ENCODE assay signal across 1 cellular context in genomic region chr1:206717237-206717989, GRCh38.
TF ChIP-seq lines count a peak whose summit lies in the region.

No MANE protein-coding gene starts in this region.

TF ChIP-seq in K562, 482 proteins besides CTCF, POLR2A, EP300 and RAD21 (continued from another document and continues in another):
- TF ChIP-seq ZNF592 (IDR thresholded peaks at IDR 0.05) (0 out of 2 replicates have a peak, but pooled peaks have one; percentile 57), SRSF7 (optimal IDR thresholded peaks at IDR 0.05; ENCODE audit: low read depth, low read length) (no peak), LCOR (CRISPR knock-in tag; IDR thresholded peaks at IDR 0.05) (peak; percentile 95), AFF1 (IDR thresholded peaks at IDR 0.05; ENCODE audit: low read depth in 1 of 2, partially characterized antibody in 2 of 2) (peak in 1 of 2 experiments; percentile 44), ZNF212 (CRISPR knock-in tag; IDR thresholded peaks at IDR 0.05) (no peak), ZNF766 (CRISPR knock-in tag; conservative IDR thresholded peaks at IDR 0.05) (peak; percentile 95), ETV5 (CRISPR knock-in tag; IDR thresholded peaks at IDR 0.05; ENCODE audit: low read depth) (no peak; the same call in 1 of the 2 replicates), MLLT1 (IDR thresholded peaks at IDR 0.05) (no peak), FOSL1 (tag; conservative IDR thresholded peaks at IDR 0.05) (peak; percentile 81), RREB1 (CRISPR knock-in tag; IDR thresholded peaks at IDR 0.05) (peak; percentile 91), ZNF76 (CRISPR knock-in tag; IDR thresholded peaks at IDR 0.05; ENCODE audit: borderline replicate concordance) (no peak), MAZ (CRISPR knock-in tag; conservative IDR thresholded peaks at IDR 0.05 in 1 of 2, IDR thresholded peaks at IDR 0.05 in 1 of 2) (peak; percentile 62 to 69), ETS1 (conservative IDR thresholded peaks at IDR 0.05; ENCODE audit: control insufficient read depth, low read depth, low read length) (no peak), PCBP1 (IDR thresholded peaks at IDR 0.05; ENCODE audit: low read depth, low read length, poor library complexity, severe bottlenecking) (no peak), MTA1 (IDR thresholded peaks at IDR 0.05; ENCODE audit: borderline replicate concordance) (0 out of 2 replicates have a peak, but pooled peaks have one; percentile 13), GATA2 (CRISPR knock-in tag; IDR thresholded peaks at IDR 0.05) (peak; percentile 56), ZNF395 (CRISPR knock-in tag; IDR thresholded peaks at IDR 0.05) (peak; percentile 79; the same call in 1 of the 2 replicates), ZNF197 (CRISPR knock-in tag; IDR thresholded peaks at IDR 0.05; ENCODE audit: low read depth) (peak; percentile 95), JUN (IDR thresholded peaks at IDR 0.05; ENCODE audit: borderline replicate concordance, low read depth, low read length) (peak; percentile 47; the same call in 1 of the 2 replicates), JUN (CRISPR knock-in tag; IDR thresholded peaks at IDR 0.05; ENCODE audit: borderline replicate concordance) (peak; percentile 62; the same call in 1 of the 2 replicates), CEBPG (CRISPR knock-in tag; IDR thresholded peaks at IDR 0.05) (peak; percentile 78), CEBPG (tag; conservative IDR thresholded peaks at IDR 0.05 in 1 of 2, IDR thresholded peaks at IDR 0.05 in 1 of 2) (peak; percentile 89 to 95), PURB (CRISPR knock-in tag; IDR thresholded peaks at IDR 0.05; ENCODE audit: low read depth) (no peak), ZNF589 (CRISPR knock-in tag; IDR thresholded peaks at IDR 0.05; ENCODE audit: low read depth) (0 out of 2 replicates have a peak, but pooled peaks have one; percentile 72), THAP7 (CRISPR knock-in tag; IDR thresholded peaks at IDR 0.05) (no peak), CHCHD3 (CRISPR knock-in tag; IDR thresholded peaks at IDR 0.05) (no peak), ARID1B (IDR thresholded peaks at IDR 0.05) (peak; percentile 71), CAMTA2 (CRISPR knock-in tag; conservative IDR thresholded peaks at IDR 0.05) (no peak), EHMT2 (IDR thresholded peaks at IDR 0.05) (0 out of 2 replicates have a peak, but pooled peaks have one; percentile 11), TBL1XR1 (IDR thresholded peaks at IDR 0.05; ENCODE audit: low read length in 2 of 2) (peak in 1 of 2 experiments; percentile 57; a peak in 1 of 4 replicates), L3MBTL2 (IDR thresholded peaks at IDR 0.05) (peak; percentile 20; the same call in 1 of the 2 replicates), POLR2AphosphoS5 (IDR thresholded peaks at IDR 0.05; ENCODE audit: control insufficient read depth, insufficient read depth, low read depth, low read length) (0 out of 2 replicates have a peak, but pooled peaks have one; percentile 31), ETS2 (tag; IDR thresholded peaks at IDR 0.05; ENCODE audit: borderline replicate concordance, poor library complexity, severe bottlenecking) (no peak), SAFB2 (IDR thresholded peaks at IDR 0.05; ENCODE audit: borderline replicate concordance, low read depth, low read length, severe bottlenecking) (no peak), CEBPB (tag; IDR thresholded peaks at IDR 0.05) (peak; percentile 98), NR2C2 (CRISPR knock-in tag; IDR thresholded peaks at IDR 0.05) (no peak; the same call in 1 of the 2 replicates), NR2C2 (tag; IDR thresholded peaks at IDR 0.05) (peak; percentile 98), ZNF431 (CRISPR knock-in tag; IDR thresholded peaks at IDR 0.05) (no peak), ILK (tag; IDR thresholded peaks at IDR 0.05; ENCODE audit: borderline replicate concordance, low read depth) (no peak), ARID3B (CRISPR knock-in tag; IDR thresholded peaks at IDR 0.05; ENCODE audit: borderline replicate concordance) (no peak), POLR2H (tag; IDR thresholded peaks at IDR 0.05; ENCODE audit: low read depth) (0 out of 2 replicates have a peak, but pooled peaks have one; percentile 24)
